10 cellular contexts compared by ENCODE assay signal in the genomic region with DNA sequence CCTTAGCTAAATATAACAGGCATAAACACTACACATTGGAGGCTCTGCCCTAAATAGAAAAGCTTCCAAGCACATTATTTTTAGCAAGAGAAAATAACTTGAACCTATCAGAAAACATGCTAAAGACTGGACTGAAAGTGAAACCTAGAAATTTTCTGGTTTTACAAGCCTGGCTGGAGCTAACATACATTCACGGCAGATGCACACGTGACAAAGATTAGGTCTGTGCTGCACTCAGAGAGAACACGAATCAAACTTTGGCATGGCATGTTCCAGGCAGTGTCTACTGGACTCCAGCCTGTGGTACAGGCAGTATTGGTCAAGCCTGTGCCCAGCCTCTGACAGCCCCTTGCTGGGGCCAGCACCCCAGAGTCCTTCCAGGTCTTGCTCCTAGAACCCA.
A peak's percentile ranks its signal among the peaks of the same experiment; 100 is the strongest.
DNase-seq lines count a peak whose midpoint lies in the region; ATAC-seq and TF ChIP-seq lines count a peak whose summit lies in the region.
"Had no signal": no experiment of that assay in that cellular context is flagged by ENCODE, and none has a peak within 500 bp of the region (broad histone marks: within the 10 kb centered on the region; RNA-seq: fewer than 3 reads in every experiment).

No MANE protein-coding gene starts in this region.

- H3K36me3 ChIP-seq in trophoblast cell (ENCODE audit: control insufficient read depth in 1 of 2, insufficient read depth in 2 of 2, low read length in 2 of 2) (no peaks in the 10 kb centered on the region), upper lobe of right lung (no peaks in the 10 kb centered on the region)

- no peak overlapping the region for H2AFZ ChIP-seq in trophoblast cell (ENCODE audit: insufficient read depth, low read length, poor library complexity)

- no peak overlapping the region for H3K18ac ChIP-seq in trophoblast cell (ENCODE audit: low read length)

- H3K4me3 Mint-ChIP-seq in activated CD4-positive, alpha-beta T cell treated with anti-CD3 and anti-CD28 coated beads for 36 hours: no peak overlapping the region

- H3K4me2 ChIP-seq in trophoblast cell (ENCODE audit: low read length): no peak overlapping the region

- no peak overlapping the region for H3K27ac Mint-ChIP-seq in activated CD4-positive, alpha-beta T cell treated with anti-CD3 and anti-CD28 coated beads for 36 hours

- DNase-seq in activated CD4-positive, alpha-beta T cell treated with anti-CD3 and anti-CD28 coated beads for 36 hours: no peak
- DNase-seq in activated CD4-positive, alpha-beta T cell treated with anti-CD3 and anti-CD28 coated beads, Interleukin-2, amount 50 U/mL, for 1 hour: no peak
- peak; percentile 67 for DNase-seq in OCI-M1 (lab: John Stamatoyannopoulos, UW)
- DNase-seq in trophoblast cell: peak in 1 of 2 donors; percentile 50
- no peak for DNase-seq in HK-2 (ENCODE audit: unreplicated experiment)
- no peak for DNase-seq in upper lobe of right lung
- DNase-seq in HEK293T (ENCODE audit: extremely low spot score): no peak
- DNase-seq: activated naive CD4-positive, alpha-beta T cell treated with anti-CD3 and anti-CD28 coated beads, Interleukin-2, amount 50 U/mL, for 16 hours; NCI-H1930 had no signal

- H2BK120ac ChIP-seq in trophoblast cell (ENCODE audit: insufficient read depth, low read length, poor library complexity): no peak overlapping the region

- H3K23ac ChIP-seq in trophoblast cell (ENCODE audit: low read length): no peak overlapping the region

- no peak overlapping the region for H2BK5ac ChIP-seq in trophoblast cell (ENCODE audit: low read depth, low read length, poor library complexity)

- no peak for TF ChIP-seq CTCF in upper lobe of right lung (IDR thresholded peaks at IDR 0.05)

- H3K27me3 Mint-ChIP-seq in activated CD4-positive, alpha-beta T cell treated with anti-CD3 and anti-CD28 coated beads for 36 hours: no peaks in the 10 kb centered on the region

- intact Hi-C loops in activated CD4-positive, alpha-beta T cell treated with anti-CD3 and anti-CD28 coated beads for 36 hours (cut with DNase I, micrococcal nuclease): no loop called here
- intact Hi-C loops in upper lobe of right lung (cut with DNase I): no loop called here

- no peak overlapping the region for H3K14ac ChIP-seq in trophoblast cell (ENCODE audit: low read length)

- no peaks in the 10 kb centered on the region for H3K36me3 Mint-ChIP-seq in activated CD4-positive, alpha-beta T cell treated with anti-CD3 and anti-CD28 coated beads for 36 hours (ENCODE audit: low read depth)

- H3K27ac ChIP-seq in trophoblast cell (ENCODE audit: low read depth, low read length) (no peak overlapping the region), upper lobe of right lung (no peak overlapping the region)

- H3K4me1 ChIP-seq in trophoblast cell (ENCODE audit: control insufficient read depth in 1 of 2, insufficient read depth in 2 of 2, low read length in 2 of 2): peaks cover 16 to 21% of the 10 kb centered on the region in 2 experiments
- H3K4me1 ChIP-seq in upper lobe of right lung: no peaks in the 10 kb centered on the region

- WGBS in trophoblast cell (ENCODE audit: extremely low coverage, insufficient coverage, insufficient read length): no CpG with 5 or more reads among the region's 3 CpGs

- H4K12ac ChIP-seq in trophoblast cell (ENCODE audit: low read depth, low read length): no peak overlapping the region

- ATAC-seq in activated CD4-positive, alpha-beta T cell treated with anti-CD3 and anti-CD28 coated beads for 36 hours: peak; percentile 57
- ATAC-seq in HG02678 (IDR thresholded peaks at IDR 0.05; ENCODE audit: unreplicated experiment) (peak; percentile 82), upper lobe of right lung (no peak)

- no peaks in the 10 kb centered on the region for H3K9me3 Mint-ChIP-seq in activated CD4-positive, alpha-beta T cell treated with anti-CD3 and anti-CD28 coated beads for 36 hours (ENCODE audit: low read depth)

- H3K4me3 ChIP-seq in trophoblast cell (ENCODE audit: low read depth, low read length): no peak overlapping the region
- H3K4me3 ChIP-seq in upper lobe of right lung: no peak overlapping the region

- H3K9ac ChIP-seq in trophoblast cell (ENCODE audit: low read length): no peak overlapping the region

- H3K4ac ChIP-seq in trophoblast cell (ENCODE audit: low read depth, low read length): no peak overlapping the region

- H3K79me1 ChIP-seq in trophoblast cell (ENCODE audit: low read length): peaks cover 4% of the 10 kb centered on the region

- no peak overlapping the region for H4K8ac ChIP-seq in trophoblast cell (ENCODE audit: low read depth, low read length)

- H3K9me3 ChIP-seq in trophoblast cell (ENCODE audit: insufficient read depth, low read depth, low read length): no peaks in the 10 kb centered on the region
- no peaks in the 10 kb centered on the region for H3K9me3 ChIP-seq in upper lobe of right lung

- H4K91ac ChIP-seq in trophoblast cell (ENCODE audit: low read depth, low read length): peak overlapping the region; percentile 3

- POLR2A ChIA-PET in activated CD4-positive, alpha-beta T cell treated with anti-CD3 and anti-CD28 coated beads for 36 hours (lab: Charles Lee): no interaction called here
- POLR2A ChIA-PET in HEK293T (lab: Yijun Ruan, JAX): no interaction called here

- no peaks in the 10 kb centered on the region for H3K79me2 ChIP-seq in trophoblast cell (ENCODE audit: control insufficient read depth, insufficient read depth, low read length, poor library complexity)

- CTCF ChIA-PET in activated CD4-positive, alpha-beta T cell treated with anti-CD3 and anti-CD28 coated beads for 36 hours (lab: Charles Lee): interaction anchor here (0.5 kb wide), 1 partner anchor 79 kb away, joined by 4 read pairs; no protein-coding TSS in a partner anchor
- CTCF ChIA-PET in HEK293T (lab: Yijun Ruan, JAX): no interaction called here

- H3K27me3 ChIP-seq in trophoblast cell (ENCODE audit: insufficient read depth, low read length): no peaks in the 10 kb centered on the region
- H3K27me3 ChIP-seq in upper lobe of right lung: no peaks in the 10 kb centered on the region

- no peak overlapping the region for H2AK5ac ChIP-seq in trophoblast cell (ENCODE audit: low read length)

- peaks cover 6% of the 10 kb centered on the region for H3K4me1 Mint-ChIP-seq in activated CD4-positive, alpha-beta T cell treated with anti-CD3 and anti-CD28 coated beads for 36 hours

- H2BK12ac ChIP-seq in trophoblast cell (ENCODE audit: low read length): no peak overlapping the region

TF ChIP-seq in HEK293T, 16 proteins besides CTCF, POLR2A, EP300 and RAD21:
- no peak for TF ChIP-seq BHLHE40 (IDR thresholded peaks at IDR 0.05; ENCODE audit: borderline replicate concordance)
- TF ChIP-seq NFRKB (IDR thresholded peaks at IDR 0.05): no peak
- no peak for TF ChIP-seq SUZ12 (IDR thresholded peaks at IDR 0.05)
- TF ChIP-seq FOXK2 (IDR thresholded peaks at IDR 0.05): no peak
- TF ChIP-seq FOXA1 (IDR thresholded peaks at IDR 0.05): no peak
- TF ChIP-seq, protein P1, sequence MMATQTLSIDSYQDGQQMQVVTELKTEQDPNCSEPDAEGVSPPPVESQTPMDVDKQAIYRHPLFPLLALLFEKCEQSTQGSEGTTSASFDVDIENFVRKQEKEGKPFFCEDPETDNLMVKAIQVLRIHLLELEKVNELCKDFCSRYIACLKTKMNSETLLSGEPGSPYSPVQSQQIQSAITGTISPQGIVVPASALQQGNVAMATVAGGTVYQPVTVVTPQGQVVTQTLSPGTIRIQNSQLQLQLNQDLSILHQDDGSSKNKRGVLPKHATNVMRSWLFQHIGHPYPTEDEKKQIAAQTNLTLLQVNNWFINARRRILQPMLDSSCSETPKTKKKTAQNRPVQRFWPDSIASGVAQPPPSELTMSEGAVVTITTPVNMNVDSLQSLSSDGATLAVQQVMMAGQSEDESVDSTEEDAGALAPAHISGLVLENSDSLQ (IDR thresholded peaks at IDR 0.05): no peak
- no peak for TF ChIP-seq TARDBP (IDR thresholded peaks at IDR 0.05)
- no peak for TF ChIP-seq ELF4 (IDR thresholded peaks at IDR 0.05)
- no peak for TF ChIP-seq L3MBTL2 (conservative IDR thresholded peaks at IDR 0.05)
